Comparison of ENCODE assay signal across 8 cellular contexts in the genomic region with DNA sequence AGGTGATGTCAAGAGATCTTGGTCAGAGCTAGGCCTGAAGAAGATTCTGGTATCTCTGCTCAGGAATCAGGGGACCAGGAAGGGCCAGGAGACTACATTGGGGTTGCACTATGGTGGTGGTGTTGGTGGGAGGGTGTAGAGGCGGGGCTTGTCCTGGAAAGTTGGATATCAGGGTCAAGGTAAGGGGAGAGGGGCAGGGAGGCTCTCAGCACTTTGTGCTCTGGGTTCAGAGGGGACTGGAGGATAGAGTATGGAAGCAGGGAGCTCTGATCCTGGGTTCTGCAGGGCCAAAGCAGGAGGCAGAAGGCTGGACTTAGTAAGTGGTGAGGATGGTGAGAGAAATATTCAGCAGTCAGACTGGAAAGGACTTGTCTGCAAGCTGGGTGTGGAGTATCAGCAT.
DNase-seq lines count a peak whose midpoint lies in the region; ATAC-seq and TF ChIP-seq lines count a peak whose summit lies in the region.

No MANE protein-coding gene starts in this region.

- H3K36me3 ChIP-seq in SU-DHL-6 (ENCODE audit: low read length) = no peaks in the 10 kb centered on the region

- H3K27ac ChIP-seq in SU-DHL-6 (ENCODE audit: low read depth, low read length) = no peak overlapping the region

- in situ Hi-C loops in ACHN (cut with HindIII; ENCODE audit: low pct_ligation_motif_present, low pct_unique_long_range_greater_than_20kb, low sequenced_read_pairs) = no loop called here

- H3F3A ChIP-seq in SU-DHL-6 (ENCODE audit: insufficient read depth) = no peaks in the 10 kb centered on the region

- DNase-seq in fibroblast of pulmonary artery (ENCODE audit: low read depth) (no peak), skeletal muscle cell (ENCODE audit: low read depth) (no peak), NK-92 (lab: John Stamatoyannopoulos, UW; ENCODE audit: unreplicated experiment) (no peak), ACHN (no peak), GM19240 (ENCODE audit: insufficient read length, low spot score) (no peak)

- peak overlapping the region; percentile 51 for H3K4me2 ChIP-seq in SU-DHL-6 (ENCODE audit: low read depth, low read length, poor library complexity, severe bottlenecking)

- H3K27me3 ChIP-seq in SU-DHL-6 (ENCODE audit: low read length) = no peaks in the 10 kb centered on the region

- no peak for TF ChIP-seq CTCF in SU-DHL-6 (IDR thresholded peaks at IDR 0.05; ENCODE audit: insufficient read depth, low read length, poor library complexity, severe bottlenecking)
- TF ChIP-seq CTCF in fibroblast of pulmonary artery (IDR thresholded peaks at IDR 0.05; ENCODE audit: low read length, missing control alignments) = no peak

- H3K4me3 ChIP-seq in GM08714 (ENCODE audit: low read length) (peak overlapping the region; percentile 46; the same call in 1 of the 2 replicates), SU-DHL-6 (ENCODE audit: insufficient read depth, low read length, poor library complexity, severe bottlenecking) (no peak overlapping the region), fibroblast of pulmonary artery (replicated peaks; ENCODE audit: low read depth, low read length) (peak overlapping the region; percentile 52), skeletal muscle cell (ENCODE audit: low read depth, low read length) (peak overlapping the region; percentile 49)

- H3K9me2 ChIP-seq in SU-DHL-6 (replicated peaks; ENCODE audit: insufficient read depth, low read length) = no peaks in the 10 kb centered on the region

- H2AFZ ChIP-seq in SU-DHL-6 (ENCODE audit: low read depth, low read length, severe bottlenecking) = no peak overlapping the region

- H3K79me2 ChIP-seq in SU-DHL-6 (ENCODE audit: insufficient read depth, low read length) = no peaks in the 10 kb centered on the region

- ATAC-seq in GM21390 (IDR thresholded peaks at IDR 0.05; ENCODE audit: unreplicated experiment) = no peak

- H3K9me3 ChIP-seq in SU-DHL-6 (ENCODE audit: insufficient read depth, low read length) = no peaks in the 10 kb centered on the region

- H4K20me1 ChIP-seq in SU-DHL-6 (ENCODE audit: low read depth, low read length) = no peaks in the 10 kb centered on the region

- H3K9ac ChIP-seq in SU-DHL-6 (ENCODE audit: low read length) = no peak overlapping the region
